8 cellular contexts compared by ENCODE assay signal in the genomic region with DNA sequence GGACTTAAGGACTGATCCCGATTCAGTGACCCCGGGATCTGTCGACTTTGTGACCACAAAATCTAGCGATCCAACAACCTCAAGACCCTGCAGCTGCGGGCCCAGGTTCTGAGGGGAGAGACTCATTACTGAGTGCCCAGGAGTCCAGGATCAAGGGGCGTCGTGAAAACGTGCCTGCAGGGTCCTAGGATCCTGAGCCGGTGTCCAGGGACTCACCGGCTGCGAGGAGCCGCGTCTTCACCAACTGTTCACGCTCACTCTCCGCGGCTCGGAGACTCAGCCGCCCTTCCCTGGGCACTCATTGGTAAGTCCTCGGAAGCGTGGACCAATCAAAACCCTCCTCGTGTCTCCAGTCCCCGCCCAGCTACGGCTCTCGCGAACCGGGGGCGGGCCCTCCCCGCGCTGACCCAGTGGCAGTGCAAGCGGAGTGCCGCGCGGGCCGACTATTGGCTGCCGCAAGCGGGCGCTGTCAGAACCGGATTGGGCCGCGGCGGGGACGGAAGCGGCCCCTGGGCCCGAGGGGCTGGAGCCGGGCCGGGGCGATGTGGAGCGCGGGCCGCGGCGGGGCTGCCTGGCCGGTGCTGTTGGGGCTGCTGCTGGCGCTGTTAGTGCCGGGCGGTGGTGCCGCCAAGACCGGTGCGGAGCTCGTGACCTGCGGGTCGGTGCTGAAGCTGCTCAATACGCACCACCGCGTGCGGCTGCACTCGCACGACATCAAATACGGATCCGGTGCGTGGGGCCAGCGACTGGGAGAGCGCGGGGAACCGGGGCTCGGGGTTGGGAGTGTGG. TPM values are rescaled to one million over a fixed set of nuclear protein-coding genes. Genes with fewer than 3 reads are reported as not detected.
DNase-seq lines count a peak whose midpoint lies in the region; ATAC-seq and TF ChIP-seq lines count a peak whose summit lies in the region.

A gene with protein sequence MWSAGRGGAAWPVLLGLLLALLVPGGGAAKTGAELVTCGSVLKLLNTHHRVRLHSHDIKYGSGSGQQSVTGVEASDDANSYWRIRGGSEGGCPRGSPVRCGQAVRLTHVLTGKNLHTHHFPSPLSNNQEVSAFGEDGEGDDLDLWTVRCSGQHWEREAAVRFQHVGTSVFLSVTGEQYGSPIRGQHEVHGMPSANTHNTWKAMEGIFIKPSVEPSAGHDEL (plus strand): TSS at position 508 of the 789 bp plus-strand sequence. CDS start 35 bp downstream, at position 543.

- peak; percentile 95 to 97 for ATAC-seq in naive B cell (ENCODE audit: low read depth in 2 of 2)
- ATAC-seq in stimulated activated effector memory CD8-positive, alpha-beta T cell treated with anti-CD3 and anti-CD28 coated beads, Interleukin-12 subunit alpha, Interleukin-12 subunit beta, amount 100 ng/mL, for 72 hours: peak; percentile 98

- peaks cover 21% of the 10 kb centered on the region for H3K36me3 Mint-ChIP-seq in activated T-helper 1 cell treated with anti-CD3 and anti-CD28 coated beads, Interleukin-12 subunit alpha, Interleukin-12 subunit beta, Interleukin-2, Interleukin-4 antibody, amounts not matched to agents 30 ng/mL and 10 ng/mL and 1 ng/mL, durations not matched to agents 14 hours and 24 hours and 36 hours (ENCODE audit: low read depth)
- peaks cover 0 to 4% of the 10 kb centered on the region in 2 donors for H3K36me3 Mint-ChIP-seq in naive B cell
- H3K36me3 Mint-ChIP-seq in stimulated activated effector memory CD8-positive, alpha-beta T cell treated with anti-CD3 and anti-CD28 coated beads, Interleukin-12 subunit alpha, Interleukin-12 subunit beta, amount 100 ng/mL, for 72 hours: peaks cover 52% of the 10 kb centered on the region

- peak; percentile 99 for DNase-seq in EL
- DNase-seq in H4 (ENCODE audit: low spot score): peak; percentile 93
- DNase-seq in LNCaP clone FGC (ENCODE audit: low read depth): peak; percentile 93
- DNase-seq in RPMI8226: peak; percentile 89
- DNase-seq in activated T-helper 1 cell treated with anti-CD3 and anti-CD28 coated beads, Interleukin-12 subunit alpha, Interleukin-12 subunit beta, Interleukin-2, Interleukin-4 antibody, amounts not matched to agents 30 ng/mL and 10 ng/mL and 1 ng/mL, durations not matched to agents 14 hours and 24 hours and 36 hours (ENCODE audit: low spot score): peak; percentile 99
- DNase-seq in fibroblast of gingiva (ENCODE audit: low read depth): peak; percentile 98
- DNase-seq in naive B cell: peak; percentile 99
- peak; percentile 94 to 97 for DNase-seq in stimulated activated effector memory CD8-positive, alpha-beta T cell treated with anti-CD3 and anti-CD28 coated beads, Interleukin-12 subunit alpha, Interleukin-12 subunit beta, amount 100 ng/mL, for 72 hours (ENCODE audit: low spot score in 2 of 2)

- peaks cover 39% of the 10 kb centered on the region for H3K4me1 Mint-ChIP-seq in activated T-helper 1 cell treated with anti-CD3 and anti-CD28 coated beads, Interleukin-12 subunit alpha, Interleukin-12 subunit beta, Interleukin-2, Interleukin-4 antibody, amounts not matched to agents 30 ng/mL and 10 ng/mL and 1 ng/mL, durations not matched to agents 14 hours and 24 hours and 36 hours (ENCODE audit: low read depth)
- peaks cover 29 to 35% (median 34%) of the 10 kb centered on the region in 3 donors for H3K4me1 Mint-ChIP-seq in naive B cell
- H3K4me1 Mint-ChIP-seq in stimulated activated effector memory CD8-positive, alpha-beta T cell treated with anti-CD3 and anti-CD28 coated beads, Interleukin-12 subunit alpha, Interleukin-12 subunit beta, amount 100 ng/mL, for 72 hours: peaks cover 31% of the 10 kb centered on the region

- H3K4me3 ChIP-seq in LNCaP clone FGC (ENCODE audit: low read depth, low read length): peak within 1 kb of the TSS; percentile 77

- H3K27ac Mint-ChIP-seq in activated T-helper 1 cell treated with anti-CD3 and anti-CD28 coated beads, Interleukin-12 subunit alpha, Interleukin-12 subunit beta, Interleukin-2, Interleukin-4 antibody, amounts not matched to agents 30 ng/mL and 10 ng/mL and 1 ng/mL, durations not matched to agents 14 hours and 24 hours and 36 hours: peak within 1 kb of the TSS; percentile 94
- peak within 1 kb of the TSS in 5 of 6 donors; percentile 48 to 93 (median 90) for H3K27ac Mint-ChIP-seq in naive B cell
- peak within 1 kb of the TSS; percentile 96 for H3K27ac Mint-ChIP-seq in stimulated activated effector memory CD8-positive, alpha-beta T cell treated with anti-CD3 and anti-CD28 coated beads, Interleukin-12 subunit alpha, Interleukin-12 subunit beta, amount 100 ng/mL, for 72 hours

- peak within 1 kb of the TSS; percentile 90 for H3K4me3 Mint-ChIP-seq in activated T-helper 1 cell treated with anti-CD3 and anti-CD28 coated beads, Interleukin-12 subunit alpha, Interleukin-12 subunit beta, Interleukin-2, Interleukin-4 antibody, amounts not matched to agents 30 ng/mL and 10 ng/mL and 1 ng/mL, durations not matched to agents 14 hours and 24 hours and 36 hours
- H3K4me3 Mint-ChIP-seq in naive B cell: peak within 1 kb of the TSS; percentile 69 to 95 (median 90)
- H3K4me3 Mint-ChIP-seq in stimulated activated effector memory CD8-positive, alpha-beta T cell treated with anti-CD3 and anti-CD28 coated beads, Interleukin-12 subunit alpha, Interleukin-12 subunit beta, amount 100 ng/mL, for 72 hours: peak within 1 kb of the TSS; percentile 90

- intact Hi-C loops in activated T-helper 1 cell treated with anti-CD3 and anti-CD28 coated beads, Interleukin-12 subunit alpha, Interleukin-12 subunit beta, Interleukin-2, Interleukin-4 antibody, amounts not matched to agents 30 ng/mL and 10 ng/mL and 1 ng/mL, durations not matched to agents 14 hours and 24 hours and 36 hours (cut with micrococcal nuclease): loop anchor here (1.0 to 5.0 kb wide), 5 partner anchors 10 to 640 kb away; a partner anchor contains a TSS

- peaks cover 10% of the 10 kb centered on the region for H3K27me3 Mint-ChIP-seq in activated T-helper 1 cell treated with anti-CD3 and anti-CD28 coated beads, Interleukin-12 subunit alpha, Interleukin-12 subunit beta, Interleukin-2, Interleukin-4 antibody, amounts not matched to agents 30 ng/mL and 10 ng/mL and 1 ng/mL, durations not matched to agents 14 hours and 24 hours and 36 hours (ENCODE audit: insufficient read depth)
- H3K27me3 Mint-ChIP-seq in naive B cell: peaks cover 0 to 3% (median 0%) of the 10 kb centered on the region in 3 donors

- no peak for TF ChIP-seq CTCF in LNCaP clone FGC (IDR thresholded peaks at IDR 0.05; ENCODE audit: control insufficient read depth, extremely low read depth, insufficient read depth)

- no peaks in the 10 kb centered on the region for H3K9me3 Mint-ChIP-seq in activated T-helper 1 cell treated with anti-CD3 and anti-CD28 coated beads, Interleukin-12 subunit alpha, Interleukin-12 subunit beta, Interleukin-2, Interleukin-4 antibody, amounts not matched to agents 30 ng/mL and 10 ng/mL and 1 ng/mL, durations not matched to agents 14 hours and 24 hours and 36 hours
- no peaks in the 10 kb centered on the region for H3K9me3 Mint-ChIP-seq in naive B cell
- no peaks in the 10 kb centered on the region for H3K9me3 Mint-ChIP-seq in stimulated activated effector memory CD8-positive, alpha-beta T cell treated with anti-CD3 and anti-CD28 coated beads, Interleukin-12 subunit alpha, Interleukin-12 subunit beta, amount 100 ng/mL, for 72 hours

RNA-seq across cellular contexts. Expression of the gene that starts here (rescaled TPM):
- total RNA-seq in H4 (2014; rRNA removed; shearing (Covaris generic)): 33.6 and 38.7 TPM in 2 replicates
- total RNA-seq in activated T-helper 1 cell treated with anti-CD3 and anti-CD28 coated beads, Interleukin-12 subunit alpha, Interleukin-12 subunit beta, Interleukin-2, Interleukin-4 antibody, amounts not matched to agents 30 ng/mL and 10 ng/mL and 1 ng/mL, durations not matched to agents 14 hours and 24 hours and 36 hours: 98.8 and 100 TPM in 2 replicates
- polyA plus RNA-seq in naive B cell (ENCODE audit: low read depth in 6 of 6): 10 to 100 TPM; 36.9 to 69.4 (median 39.1) TPM

Comparison
In these comparisons a context has a peak if more than half of its experiments do, and no peak if none do; other contexts are left out.
1. Peak in every context shown above with its lines: DNase-seq, ATAC-seq and H3K4me3 ChIP-seq.